In genomic region chr6:40957616-40958492, GRCh38 we compare ENCODE assay signal across 15 cellular contexts.
DNase-seq lines count a peak whose midpoint lies in the region; ATAC-seq and TF ChIP-seq lines count a peak whose summit lies in the region.
"Had no signal": no experiment of that assay in that cellular context is flagged by ENCODE, and none has a peak within 500 bp of the region (broad histone marks: within the 10 kb centered on the region; RNA-seq: fewer than 3 reads in every experiment).

No MANE protein-coding gene starts in this region.

- H3K4me1 ChIP-seq in adipocyte (ENCODE audit: control insufficient read depth, insufficient read depth, low read length), result peaks cover 16% of the 10 kb centered on the region

- H3K36me3 ChIP-seq in adipocyte (ENCODE audit: control insufficient read depth, insufficient read depth, low read length, severe bottlenecking), result no peaks in the 10 kb centered on the region
- H3K36me3 ChIP-seq: ovary, SJCRH30 had no signal

- peak overlapping the region; percentile 12; the same call in 1 of the 2 replicates for H3K27ac ChIP-seq in 22Rv1
- H3K27ac ChIP-seq: ovary, SJCRH30 had no signal

- DNase-seq in HCEC 1CT (peak; percentile 61), adipocyte (ENCODE audit: low read depth) (peak; percentile 42), glomerular visceral epithelial cell (ENCODE audit: extremely low spot score) (peak; percentile 99), NCI-H345 (lab: John Stamatoyannopoulos, UW) (no peak), activated gamma-delta T cell treated with Interleukin-2 at 50 U/mL for 16 hours (no peak)
- DNase-seq: activated CD4-positive, CD25-positive, alpha-beta regulatory T cell; H9; Kasumi-1; ovary; SJCRH30; stimulated activated CD4-positive, alpha-beta T cell treated with anti-CD3 and anti-CD28 coated beads, Interleukin-4, amount 100 ng/mL, for 1 hour had no signal

- no peak overlapping the region for H3K4me3 ChIP-seq in adipocyte (ENCODE audit: low read length)
- H3K4me3 ChIP-seq: lung, ovary, SJCRH30 had no signal

- no peak overlapping the region for H3K9ac ChIP-seq in adipocyte (ENCODE audit: low read length)

- TF ChIP-seq CTCF in 22Rv1 (IDR thresholded peaks at IDR 0.05), result no peak

- no peaks in the 10 kb centered on the region for H3K9me3 ChIP-seq in adipocyte (ENCODE audit: control insufficient read depth, low read length)
- H3K9me3 ChIP-seq: ovary, SJCRH30 had no signal

- H3K27me3 ChIP-seq in adipocyte (replicated peaks; ENCODE audit: control insufficient read depth, insufficient read depth, low read length), result no peaks in the 10 kb centered on the region
- H3K27me3 ChIP-seq: ovary, SJCRH30 had no signal

- no peak for ATAC-seq in esophagus mucosa
- ATAC-seq in GM21723 (IDR thresholded peaks at IDR 0.05; ENCODE audit: unreplicated experiment), result no peak

Comparison
In these comparisons a context has a peak if more than half of its experiments do, and no peak if none do; other contexts are left out.
1. DNase-seq: peak in HCEC 1CT (single experiment), adipocyte (single experiment) and glomerular visceral epithelial cell (single experiment); none in NCI-H345 (single experiment) and activated gamma-delta T cell treated with Interleukin-2 at 50 U/mL for 16 hours (single experiment).